ENCODE assay signal across 8 cellular contexts in genomic region chr20:61896058-61896961, GRCh38.
DNase-seq lines count a peak whose midpoint lies in the region; ATAC-seq and TF ChIP-seq lines count a peak whose summit lies in the region.

No MANE protein-coding gene starts in this region.

- H3K36me3 ChIP-seq in GM23248 (ENCODE audit: low read depth), result no peaks in the 10 kb centered on the region

- H3F3A ChIP-seq in GM23248 (ENCODE audit: insufficient read depth), result no peaks in the 10 kb centered on the region

- in situ Hi-C loops in GM23248 (cut with MboI) (loop anchor here (25.0 kb wide), 2 partner anchors 1684 to 1834 kb away; no protein-coding TSS in a partner anchor), astrocyte of the cerebellum (cut with HindIII; ENCODE audit: low sequenced_read_pairs) (no loop called here)

- no peak for ATAC-seq in HG02852 (IDR thresholded peaks at IDR 0.05; ENCODE audit: unreplicated experiment)

- no peaks in the 10 kb centered on the region for H4K20me1 ChIP-seq in GM23248 (ENCODE audit: insufficient read depth)

- 11 to 13% methylated on average over 27 to 28 of the region's 28 CpGs for WGBS in GM23248 (ENCODE audit: low coverage in 1 of 2, low lambda C conversion rate in 2 of 2, missing lambda C conversion rate in 2 of 2), 2 experiments

- peak; percentile 84 for TF ChIP-seq CTCF in astrocyte of the cerebellum (IDR thresholded peaks at IDR 0.05; ENCODE audit: low read depth, low read length, missing control alignments)

- no peaks in the 10 kb centered on the region for H3K4me1 ChIP-seq in GM23248 (ENCODE audit: insufficient read depth)

- H3K4me3 ChIP-seq in GM23248 (no peak overlapping the region), astrocyte of the cerebellum (ENCODE audit: low read depth, low read length) (no peak overlapping the region)

- H3K9me3 ChIP-seq in GM23248 (ENCODE audit: low read depth), result no peaks in the 10 kb centered on the region

- H3K9ac ChIP-seq in GM23248, result no peak overlapping the region

- H3K9me2 ChIP-seq in GM23248 (ENCODE audit: insufficient read depth), result no peaks in the 10 kb centered on the region

- peaks cover 12% of the 10 kb centered on the region; the same call in 1 of the 2 replicates for H3K27me3 ChIP-seq in GM23248 (replicated peaks; ENCODE audit: insufficient read depth)

- no peak overlapping the region for H2AFZ ChIP-seq in GM23248

- H3K79me2 ChIP-seq in GM23248 (ENCODE audit: insufficient read depth), result no peaks in the 10 kb centered on the region

- no peak overlapping the region for H3K4me2 ChIP-seq in GM23248 (ENCODE audit: unreplicated experiment)

- DNase-seq in C1 segment of cervical spinal cord (lab: John Stamatoyannopoulos, UW) (peak in 10 of 14 donors; percentile 6 to 38 (median 19)), GM23248 (peak; percentile 73), NCI-H748 treated with DMSO at 0.1 percent for 48 hours (lab: John Stamatoyannopoulos, UW) (peak; percentile 15), astrocyte of the cerebellum (ENCODE audit: low read depth) (peak; percentile 18), hypothalamus (lab: John Stamatoyannopoulos, UW) (peak in 34 of 51 donors; percentile 6 to 71 (median 28)), NCI-H128 (lab: John Stamatoyannopoulos, UW; ENCODE audit: unreplicated experiment) (no peak)
- DNase-seq in stimulated activated CD4-positive, alpha-beta T cell treated with anti-CD3 and anti-CD28 coated beads, Interleukin-4, amount 100 ng/mL, for 1 hour, result peak; percentile 10

- no peak overlapping the region for H3K27ac ChIP-seq in GM23248
